ENCODE assay signal across 11 cellular contexts in the genomic region with DNA sequence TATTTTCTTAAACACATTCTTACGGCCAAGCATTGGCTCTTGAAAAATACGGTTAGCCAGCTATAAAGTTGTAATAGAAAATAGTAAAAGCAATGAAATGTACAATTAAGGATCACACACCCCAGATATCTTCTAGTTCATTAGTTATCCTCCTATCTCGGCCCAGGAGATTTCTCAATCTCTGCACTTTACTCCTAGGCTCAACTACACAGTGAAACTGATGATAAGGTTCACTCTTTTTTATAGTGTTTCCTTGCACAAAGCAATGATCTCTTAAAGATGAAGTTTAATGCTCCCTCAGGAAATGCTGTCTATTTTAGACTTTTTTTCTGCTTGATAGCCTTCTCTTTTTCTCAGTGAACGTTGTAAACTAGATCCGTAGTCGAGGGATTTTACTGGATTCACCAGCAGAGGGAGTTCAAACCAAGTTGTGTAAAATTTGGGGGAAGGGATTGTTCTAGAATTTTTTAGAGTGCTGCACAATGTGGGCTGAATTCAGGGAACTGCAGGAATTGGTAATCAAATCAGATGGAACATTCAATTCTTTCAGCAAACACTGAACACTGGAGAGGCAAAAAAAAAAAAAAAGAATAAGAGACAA.
DNase-seq lines count a peak whose midpoint lies in the region; ATAC-seq, FAIRE-seq and TF ChIP-seq lines count a peak whose summit lies in the region.
"Had no signal": no experiment of that assay in that cellular context is flagged by ENCODE, and none has a peak within 500 bp of the region (broad histone marks: within the 10 kb centered on the region; RNA-seq: fewer than 3 reads in every experiment).

No MANE protein-coding gene starts in this region.

- H3K4me3 ChIP-seq in H1 (ENCODE audit: extremely low read depth in 1 of 4, insufficient read depth in 2 of 4, low read depth in 3 of 4, low read length in 4 of 4) = no peak overlapping the region
- H3K4me3 ChIP-seq in parathyroid adenoma (ENCODE audit: low read depth, low read length) = no peak overlapping the region
- H3K4me3 ChIP-seq in stomach = no peak overlapping the region
- H3K4me3 ChIP-seq: SJCRH30, thoracic aorta had no signal

- H2BK5ac ChIP-seq in H1 (ENCODE audit: low read depth, low read length) = no peak overlapping the region

- peak; percentile 58 to 66 for TF ChIP-seq RAD21 in H1 (IDR thresholded peaks at IDR 0.05 in 1 of 2, conservative IDR thresholded peaks at IDR 0.05 in 1 of 2; ENCODE audit: low read depth in 2 of 2, low read length in 2 of 2)

- H4K20me1 ChIP-seq in H1 (replicated peaks in 1 of 2; ENCODE audit: control insufficient read depth in 1 of 2, insufficient read depth in 2 of 2, low read length in 2 of 2) = no peaks in the 10 kb centered on the region

- H3K79me2 ChIP-seq in H1 (ENCODE audit: control insufficient read depth in 1 of 2, insufficient read depth in 2 of 2, low read length in 2 of 2) = no peaks in the 10 kb centered on the region
- H3K79me2 ChIP-seq in parathyroid adenoma = no peaks in the 10 kb centered on the region

- H3K27me3 ChIP-seq in H1 (replicated peaks in 1 of 4; ENCODE audit: control insufficient read depth in 3 of 4, extremely low read depth in 1 of 4, insufficient read depth in 3 of 4, low read length in 3 of 4) (no peaks in the 10 kb centered on the region), parathyroid adenoma (ENCODE audit: control insufficient read depth, insufficient read depth, low read length) (no peaks in the 10 kb centered on the region), stomach (no peaks in the 10 kb centered on the region)
- H3K27me3 ChIP-seq: SJCRH30 had no signal

- H3K4me1 ChIP-seq in H1 (replicated peaks in 1 of 4; ENCODE audit: control insufficient read depth in 3 of 4, insufficient read depth in 4 of 4, low read length in 3 of 4) (no peaks in the 10 kb centered on the region), parathyroid adenoma (no peaks in the 10 kb centered on the region), stomach (no peaks in the 10 kb centered on the region)
- H3K4me1 ChIP-seq: SJCRH30 had no signal

- no peaks in the 10 kb centered on the region for H3K23me2 ChIP-seq in H1 (ENCODE audit: low read depth, low read length)

- no peak overlapping the region for H3K4ac ChIP-seq in H1 (replicated peaks; ENCODE audit: insufficient read length, low read depth, low read length)

- TF ChIP-seq CTCF in H1 (IDR thresholded peaks at IDR 0.05; ENCODE audit: control extremely low read depth in 1 of 3, insufficient read depth in 1 of 3, low read depth in 1 of 3, low read length in 3 of 3) = peak in 2 of 3 experiments; percentile 45 to 61; a peak in 3 of 4 replicates
- peak; percentile 16 for TF ChIP-seq CTCF in parathyroid adenoma (IDR thresholded peaks at IDR 0.05)
- peak in 3 of 7 experiments; percentile 20 to 32 (median 31) for TF ChIP-seq CTCF in stomach (IDR thresholded peaks at IDR 0.05)

- ATAC-seq in GM21619 (IDR thresholded peaks at IDR 0.05; ENCODE audit: unreplicated experiment) = no peak

- H3K36me3 ChIP-seq in H1 (ENCODE audit: control insufficient read depth in 2 of 4, insufficient read depth in 4 of 4, low read length in 3 of 4) (no peaks in the 10 kb centered on the region), parathyroid adenoma (ENCODE audit: control insufficient read depth, insufficient read depth, low read length) (no peaks in the 10 kb centered on the region), stomach (no peaks in the 10 kb centered on the region)
- H3K36me3 ChIP-seq: SJCRH30, thoracic aorta had no signal

- no peak overlapping the region for H3K18ac ChIP-seq in H1 (ENCODE audit: extremely low read depth, low read length)

- H3K4me2 ChIP-seq in H1 (ENCODE audit: insufficient read depth in 1 of 2, low read depth in 2 of 2, low read length in 2 of 2) (no peak overlapping the region), parathyroid adenoma (ENCODE audit: low read length) (no peak overlapping the region)

- H2BK20ac ChIP-seq in H1 (ENCODE audit: low read length) = no peak overlapping the region

- no peak overlapping the region for H4K91ac ChIP-seq in H1 (replicated peaks; ENCODE audit: insufficient read length, low read length)

- H2AK5ac ChIP-seq in H1 (ENCODE audit: low read depth, low read length) = no peak overlapping the region

- TF ChIP-seq POLR2A in H1 (IDR thresholded peaks at IDR 0.05; ENCODE audit: control extremely low read depth in 1 of 2, low read depth in 2 of 2, low read length in 2 of 2) (no peak), stomach (IDR thresholded peaks at IDR 0.05) (no peak)

- no peak overlapping the region for H3K56ac ChIP-seq in H1 (replicated peaks; ENCODE audit: insufficient read length, low read depth, low read length)

- H3K9ac ChIP-seq in H1 (replicated peaks in 1 of 4; ENCODE audit: extremely low read depth in 1 of 4, low read depth in 3 of 4, low read length in 3 of 4) = no peak overlapping the region
- H3K9ac ChIP-seq in parathyroid adenoma = no peak overlapping the region

- DNase-seq in DMS 273 (lab: John Stamatoyannopoulos, UW; ENCODE audit: unreplicated experiment) = peak; percentile 61
- no peak for DNase-seq in DMS 273 treated with DMSO at 0.1 percent for 48 hours (lab: John Stamatoyannopoulos, UW)
- DNase-seq in NCI-H1092 treated with DMSO at 0.1 percent for 48 hours (lab: John Stamatoyannopoulos, UW) = peak; percentile 39
- DNase-seq in H1 (ENCODE audit: low read depth in 1 of 2, low spot score in 2 of 2) = no peak
- DNase-seq in stomach = no peak
- no peak for DNase-seq in activated effector memory CD4-positive, alpha-beta T cell treated with anti-CD3 and anti-CD28 coated beads, Interleukin-2, amount 50 U/mL, for 16 hours
- DNase-seq: nucleus accumbens had no signal

- intact Hi-C loops in stomach (cut with DNase I; ENCODE audit: low total_unique reads) = no loop called here

- no peaks in the 10 kb centered on the region for H3K9me3 ChIP-seq in H1 (ENCODE audit: insufficient read depth in 2 of 2, low read depth in 1 of 2, low read length in 1 of 2)
- no peaks in the 10 kb centered on the region for H3K9me3 ChIP-seq in parathyroid adenoma (ENCODE audit: control insufficient read depth, low read length)
- H3K9me3 ChIP-seq in stomach = no peaks in the 10 kb centered on the region
- H3K9me3 ChIP-seq: SJCRH30, thoracic aorta had no signal

- H3K27ac ChIP-seq in H1 (ENCODE audit: low read depth, low read length) = no peak overlapping the region
- no peak overlapping the region for H3K27ac ChIP-seq in parathyroid adenoma
- H3K27ac ChIP-seq in stomach = no peak overlapping the region
- H3K27ac ChIP-seq: SJCRH30, thoracic aorta had no signal

- POLR2A ChIA-PET in H1 (lab: Charles Lee; ENCODE audit: partially characterized antibody) = no interaction called here

- no peak overlapping the region for H3K23ac ChIP-seq in H1 (ENCODE audit: insufficient read length)

- no peak overlapping the region for H4K8ac ChIP-seq in H1 (ENCODE audit: extremely low read depth, insufficient read depth, low read length)

- no peak overlapping the region for H2BK12ac ChIP-seq in H1 (ENCODE audit: low read depth, low read length)

- WGBS in H1 (ENCODE audit: extremely low coverage in 1 of 2, insufficient coverage in 1 of 2, insufficient read length in 1 of 2, insufficient replicate concordance in 2 of 2, low coverage in 1 of 2, low lambda C conversion rate in 2 of 2, missing lambda C conversion rate in 1 of 2), 2 experiments = 72% methylated on average over 6 of the region's 6 CpGs; no CpG with 5 or more reads in 1 of the 2 experiments
- WGBS in stomach, 5 donors = 40 to 53% (median 42%) methylated on average over 6 of the region's 6 CpGs

- TF ChIP-seq EP300 in H1 (IDR thresholded peaks at IDR 0.05; ENCODE audit: borderline replicate concordance in 1 of 2, low read depth in 2 of 2, low read length in 2 of 2) (no peak), stomach (IDR thresholded peaks at IDR 0.05) (no peak)

- no peak overlapping the region for H3K14ac ChIP-seq in H1 (ENCODE audit: insufficient read length)

- CTCF ChIA-PET in H1 (lab: Charles Lee; ENCODE audit: partially characterized antibody) = interaction anchor here (0.6 kb wide), 3 partner anchors 8 to 461 kb away, joined by 3 read pairs; no protein-coding TSS in a partner anchor

- H3K79me1 ChIP-seq in H1 (ENCODE audit: low read depth, low read length) = no peaks in the 10 kb centered on the region

- peak; percentile 62 for FAIRE-seq in H1 (lab: Jason Lieb, UNC)

- no peak overlapping the region for H4K5ac ChIP-seq in H1 (ENCODE audit: insufficient read length, low read depth, low read length)

- no peak overlapping the region for H2BK15ac ChIP-seq in H1 (ENCODE audit: low read length)

- no peak overlapping the region for H2AFZ ChIP-seq in H1 (ENCODE audit: low read length)
- H2AFZ ChIP-seq in parathyroid adenoma = no peak overlapping the region

- H2BK120ac ChIP-seq in H1 (replicated peaks; ENCODE audit: low read depth, low read length) = no peak overlapping the region

TF ChIP-seq in H1, 55 proteins besides CTCF, POLR2A, EP300 and RAD21:
- TF ChIP-seq EZH2 (IDR thresholded peaks at IDR 0.05; ENCODE audit: low read depth, low read length, severe bottlenecking) (no peak), YY1 (IDR thresholded peaks at IDR 0.05; ENCODE audit: low read depth, low read length) (no peak), BACH1 (IDR thresholded peaks at IDR 0.05; ENCODE audit: low read length) (no peak), JUND (IDR thresholded peaks at IDR 0.05; ENCODE audit: low read length) (no peak), CHD1 (IDR thresholded peaks at IDR 0.05; ENCODE audit: low read depth, low read length) (no peak), RBBP5 (IDR thresholded peaks at IDR 0.05; ENCODE audit: borderline replicate concordance, low read depth, low read length) (no peak), CBX5 (IDR thresholded peaks at IDR 0.05; ENCODE audit: low read depth, low read length) (no peak), SIX5 (IDR thresholded peaks at IDR 0.05; ENCODE audit: low read depth, low read length) (no peak), NRF1 (IDR thresholded peaks at IDR 0.05; ENCODE audit: low read depth, low read length) (no peak), TBP (IDR thresholded peaks at IDR 0.05; ENCODE audit: low read depth, low read length) (no peak), SIN3A (conservative IDR thresholded peaks at IDR 0.05 in 1 of 2, IDR thresholded peaks at IDR 0.05 in 1 of 2; ENCODE audit: low read depth in 1 of 2, low read length in 2 of 2) (no peak), HDAC2 (IDR thresholded peaks at IDR 0.05; ENCODE audit: borderline replicate concordance in 1 of 2, low read depth in 2 of 2, low read length in 2 of 2) (no peak), POLR2AphosphoS5 (IDR thresholded peaks at IDR 0.05; ENCODE audit: low read depth, low read length) (no peak), CBX8 (IDR thresholded peaks at IDR 0.05; ENCODE audit: borderline replicate concordance, low read depth, low read length) (no peak), MAX (IDR thresholded peaks at IDR 0.05) (no peak)

Comparison
In these comparisons a context has a peak if more than half of its experiments do, and no peak if none do; other contexts are left out.
1. DNase-seq: peak in DMS 273 (single experiment) and NCI-H1092 treated with DMSO at 0.1 percent for 48 hours (single experiment); none in DMS 273 treated with DMSO at 0.1 percent for 48 hours (single experiment), H1 (0 of 2), stomach (single experiment) and activated effector memory CD4-positive, alpha-beta T cell treated with anti-CD3 and anti-CD28 coated beads, Interleukin-2, amount 50 U/mL, for 16 hours (single experiment).